ENCODE assay signal across 2 cellular contexts in the genomic region with DNA sequence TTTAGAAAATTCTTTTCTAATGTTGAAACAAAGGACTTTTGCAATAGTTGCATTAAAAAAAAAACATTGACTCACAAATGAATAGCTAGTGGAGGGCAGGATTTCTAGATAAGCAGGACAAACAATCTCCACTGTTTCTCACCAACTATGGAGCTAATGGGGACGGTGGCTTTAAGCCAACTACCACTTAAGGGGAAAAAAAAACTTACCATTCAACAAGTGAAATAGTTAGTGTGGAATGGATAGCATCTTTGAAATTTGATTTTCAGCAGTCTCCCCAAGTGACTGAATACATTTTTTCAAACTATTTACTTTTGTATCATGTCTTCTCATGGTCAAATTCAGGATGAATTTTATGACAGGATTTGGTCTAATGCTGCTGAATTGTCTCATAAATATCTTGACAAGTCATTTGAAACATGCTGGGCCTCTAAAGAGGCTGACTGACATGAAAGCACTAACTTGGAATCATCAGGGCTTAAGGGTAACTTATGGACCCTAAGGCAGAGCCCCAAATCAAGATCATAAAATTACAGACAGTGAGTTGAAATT.
TF ChIP-seq lines count a peak whose summit lies in the region.

No MANE protein-coding gene starts in this region.

TF ChIP-seq in A549, 52 proteins besides CTCF, POLR2A, EP300 and RAD21 (continued from another document):
- TF ChIP-seq REST (IDR thresholded peaks at IDR 0.05) (no peak), GATA3 (IDR thresholded peaks at IDR 0.05; ENCODE audit: borderline replicate concordance) (peak; percentile 87), CHD2 (IDR thresholded peaks at IDR 0.05; ENCODE audit: low read length, partially characterized antibody) (no peak), JUNB (IDR thresholded peaks at IDR 0.05) (peak; percentile 89), MAFK (IDR thresholded peaks at IDR 0.05; ENCODE audit: partially characterized antibody) (peak; percentile 15), SMC3 (IDR thresholded peaks at IDR 0.05) (peak; percentile 22; the same call in 1 of the 3 replicates), FOXS1 (CRISPR knock-in tag; IDR thresholded peaks at IDR 0.05) (no peak), CEBPB (IDR thresholded peaks at IDR 0.05) (peak; percentile 91 to 94), JUN (IDR thresholded peaks at IDR 0.05) (peak; percentile 50 to 73; a peak in 2 of 5 replicates)
- TF ChIP-seq, protein P1, sequence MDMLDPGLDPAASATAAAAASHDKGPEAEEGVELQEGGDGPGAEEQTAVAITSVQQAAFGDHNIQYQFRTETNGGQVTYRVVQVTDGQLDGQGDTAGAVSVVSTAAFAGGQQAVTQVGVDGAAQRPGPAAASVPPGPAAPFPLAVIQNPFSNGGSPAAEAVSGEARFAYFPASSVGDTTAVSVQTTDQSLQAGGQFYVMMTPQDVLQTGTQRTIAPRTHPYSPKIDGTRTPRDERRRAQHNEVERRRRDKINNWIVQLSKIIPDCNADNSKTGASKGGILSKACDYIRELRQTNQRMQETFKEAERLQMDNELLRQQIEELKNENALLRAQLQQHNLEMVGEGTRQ (IDR thresholded peaks at IDR 0.05), result no peak

TF ChIP-seq in WTC11, 78 proteins besides CTCF, POLR2A, EP300 and RAD21 (continued from another document):
- TF ChIP-seq ATF6 (CRISPR knock-in tag; IDR thresholded peaks at IDR 0.05) (no peak), SMAD3 (CRISPR knock-in tag; IDR thresholded peaks at IDR 0.05; ENCODE audit: borderline replicate concordance) (no peak)
- TF ChIP-seq, protein P2, sequence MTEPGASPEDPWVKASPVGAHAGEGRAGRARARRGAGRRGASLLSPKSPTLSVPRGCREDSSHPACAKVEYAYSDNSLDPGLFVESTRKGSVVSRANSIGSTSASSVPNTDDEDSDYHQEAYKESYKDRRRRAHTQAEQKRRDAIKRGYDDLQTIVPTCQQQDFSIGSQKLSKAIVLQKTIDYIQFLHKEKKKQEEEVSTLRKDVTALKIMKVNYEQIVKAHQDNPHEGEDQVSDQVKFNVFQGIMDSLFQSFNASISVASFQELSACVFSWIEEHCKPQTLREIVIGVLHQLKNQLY (CRISPR knock-in tag; IDR thresholded peaks at IDR 0.05), result no peak
